ENCODE assay signal across 1 cellular context in the genomic region with DNA sequence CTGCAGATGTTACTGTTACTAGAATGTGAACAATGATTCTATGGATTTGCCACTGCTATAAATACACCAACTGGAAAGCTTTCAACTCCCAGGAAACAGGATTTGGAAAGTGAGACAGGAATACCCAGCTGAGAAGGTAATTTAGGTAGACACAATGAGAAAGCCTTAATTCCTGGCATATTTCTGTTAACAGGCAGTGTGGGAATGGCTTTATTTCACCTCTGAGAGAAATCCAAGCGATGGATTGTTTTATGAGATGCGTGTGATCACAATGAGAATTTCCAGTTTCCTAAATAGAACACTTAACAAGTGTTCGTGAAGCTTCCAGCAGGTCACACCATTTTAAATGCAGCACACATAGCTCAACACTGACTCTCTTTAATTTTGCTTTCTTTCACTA.
TF ChIP-seq lines count a peak whose summit lies in the region.

No MANE protein-coding gene starts in this region.

TF ChIP-seq in WTC11, 78 proteins besides CTCF, POLR2A, EP300 and RAD21 (continued from another document):
- TF ChIP-seq, protein P1, sequence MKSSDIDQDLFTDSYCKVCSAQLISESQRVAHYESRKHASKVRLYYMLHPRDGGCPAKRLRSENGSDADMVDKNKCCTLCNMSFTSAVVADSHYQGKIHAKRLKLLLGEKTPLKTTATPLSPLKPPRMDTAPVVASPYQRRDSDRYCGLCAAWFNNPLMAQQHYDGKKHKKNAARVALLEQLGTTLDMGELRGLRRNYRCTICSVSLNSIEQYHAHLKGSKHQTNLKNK (CRISPR knock-in tag; IDR thresholded peaks at IDR 0.05), result no peak
- TF ChIP-seq ELF4 (CRISPR knock-in tag; IDR thresholded peaks at IDR 0.05; ENCODE audit: low read depth), result no peak
- TF ChIP-seq, protein P2, sequence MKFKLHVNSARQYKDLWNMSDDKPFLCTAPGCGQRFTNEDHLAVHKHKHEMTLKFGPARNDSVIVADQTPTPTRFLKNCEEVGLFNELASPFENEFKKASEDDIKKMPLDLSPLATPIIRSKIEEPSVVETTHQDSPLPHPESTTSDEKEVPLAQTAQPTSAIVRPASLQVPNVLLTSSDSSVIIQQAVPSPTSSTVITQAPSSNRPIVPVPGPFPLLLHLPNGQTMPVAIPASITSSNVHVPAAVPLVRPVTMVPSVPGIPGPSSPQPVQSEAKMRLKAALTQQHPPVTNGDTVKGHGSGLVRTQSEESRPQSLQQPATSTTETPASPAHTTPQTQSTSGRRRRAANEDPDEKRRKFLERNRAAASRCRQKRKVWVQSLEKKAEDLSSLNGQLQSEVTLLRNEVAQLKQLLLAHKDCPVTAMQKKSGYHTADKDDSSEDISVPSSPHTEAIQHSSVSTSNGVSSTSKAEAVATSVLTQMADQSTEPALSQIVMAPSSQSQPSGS (CRISPR knock-in tag; IDR thresholded peaks at IDR 0.05; ENCODE audit: borderline replicate concordance, low read depth), result no peak
